18 cellular contexts compared by ENCODE assay signal in genomic region chr1:87386217-87386790, GRCh38. TPM values are rescaled to one million over a fixed set of nuclear protein-coding genes. Genes with fewer than 3 reads are reported as not detected.
DNase-seq lines count a peak whose midpoint lies in the region; ATAC-seq and TF ChIP-seq lines count a peak whose summit lies in the region.
"Had no signal": no experiment of that assay in that cellular context is flagged by ENCODE, and none has a peak within 500 bp of the region (broad histone marks: within the 10 kb centered on the region; RNA-seq: fewer than 3 reads in every experiment).

No MANE protein-coding gene starts in this region.

- H3K9me2 ChIP-seq in PC-3 (replicated peaks; ENCODE audit: low read length), result no peaks in the 10 kb centered on the region

- ATAC-seq in PC-3 (peak; percentile 28), mucosa of descending colon (peak; percentile 88), gastroesophageal sphincter (no peak)
- ATAC-seq: GM12878, K562 had no signal

- no peak overlapping the region for H3K4me2 ChIP-seq in PC-3 (ENCODE audit: low read length)

- TF ChIP-seq POLR2A in gastroesophageal sphincter (IDR thresholded peaks at IDR 0.05), result no peak

- POLR2A ChIA-PET in PC-3 (lab: Charles Lee; ENCODE audit: unreplicated experiment), result no interaction called here

- no peaks in the 10 kb centered on the region for H3K4me1 ChIP-seq in PC-3 (ENCODE audit: insufficient read depth, low read length)
- H3K4me1 ChIP-seq in mucosa of descending colon (ENCODE audit: low read depth), result peaks cover 5% of the 10 kb centered on the region
- no peaks in the 10 kb centered on the region for H3K4me1 ChIP-seq in gastroesophageal sphincter
- H3K4me1 ChIP-seq: BE2C, Caco-2 had no signal

- peak overlapping the region; percentile 8; the same call in 1 of the 2 replicates for H3K27ac ChIP-seq in PC-3 (ENCODE audit: low read length)
- H3K27ac ChIP-seq in caudate nucleus (ENCODE audit: low read depth, low read length), result no peak overlapping the region
- no peak overlapping the region for H3K27ac ChIP-seq in gastroesophageal sphincter

- WGBS in gastroesophageal sphincter (ENCODE audit: low coverage in 1 of 2), 2 donors, result 89 to 92% methylated on average over 5 of the region's 5 CpGs

- no peak overlapping the region for H2AFZ ChIP-seq in PC-3 (ENCODE audit: low read length)

- H3F3A ChIP-seq in PC-3 (ENCODE audit: low read length, unreplicated experiment), result no peaks in the 10 kb centered on the region

- no peak overlapping the region for H3K9ac ChIP-seq in PC-3 (ENCODE audit: low read length)

- intact Hi-C loops in PC-3 (cut with micrococcal nuclease), result no loop called here
- intact Hi-C loops in mucosa of descending colon (cut with DNase I, micrococcal nuclease), result no loop called here

- no peaks in the 10 kb centered on the region for H3K79me2 ChIP-seq in PC-3 (ENCODE audit: low read length)

- peak; percentile 23 for DNase-seq in GM12865 (ENCODE audit: low read depth)
- DNase-seq in PC-3, result no peak
- no peak for DNase-seq in mucosa of descending colon
- no peak for DNase-seq in caudate nucleus (lab: John Stamatoyannopoulos, UW)
- no peak for DNase-seq in T-helper 2 cell treated with Interferon-gamma antibody and Interleukin-4, amounts not matched to agents 5 μg/mL and 100 μg/mL, for 36 hours (ENCODE audit: low spot score)
- DNase-seq: ACHN; BE2C; C1 segment of cervical spinal cord; Caco-2; CD4-positive, alpha-beta T cell; DMS153; DMS79; GF-D8; H9; IMR-90 had no signal

- peaks cover 27% of the 10 kb centered on the region for H3K27me3 Mint-ChIP-seq in T-helper 2 cell treated with Interferon-gamma antibody and Interleukin-4, amounts not matched to agents 5 μg/mL and 100 μg/mL, for 36 hours (ENCODE audit: low read depth)

- no peak overlapping the region for H3K27ac Mint-ChIP-seq in T-helper 2 cell treated with Interferon-gamma antibody and Interleukin-4, amounts not matched to agents 5 μg/mL and 100 μg/mL, for 36 hours
- H3K27ac Mint-ChIP-seq: CD4-positive, alpha-beta T cell; H9 had no signal

- CTCF ChIA-PET in PC-3 (lab: Charles Lee), result no interaction called here

- H3K27me3 ChIP-seq in PC-3 (ENCODE audit: low read length) (no peaks in the 10 kb centered on the region), gastroesophageal sphincter (no peaks in the 10 kb centered on the region)
- H3K27me3 ChIP-seq: BE2C had no signal

- H3K36me3 ChIP-seq in PC-3 (ENCODE audit: low read depth, low read length) (no peaks in the 10 kb centered on the region), mucosa of descending colon (ENCODE audit: low read depth) (no peaks in the 10 kb centered on the region), gastroesophageal sphincter (no peaks in the 10 kb centered on the region)
- H3K36me3 ChIP-seq: BE2C had no signal

- TF ChIP-seq CTCF in GM12865 (IDR thresholded peaks at IDR 0.05; ENCODE audit: insufficient read depth, low read depth, low read length, missing control alignments) (no peak), PC-3 (conservative IDR thresholded peaks at IDR 0.05; ENCODE audit: low read depth, low read length) (no peak), mucosa of descending colon (IDR thresholded peaks at IDR 0.05) (no peak), gastroesophageal sphincter (IDR thresholded peaks at IDR 0.05) (no peak)

- H3K4me3 Mint-ChIP-seq in T-helper 2 cell treated with Interferon-gamma antibody and Interleukin-4, amounts not matched to agents 5 μg/mL and 100 μg/mL, for 36 hours, result no peak overlapping the region
- H3K4me3 Mint-ChIP-seq: CD4-positive, alpha-beta T cell; H9 had no signal

- no peaks in the 10 kb centered on the region for H3K4me1 Mint-ChIP-seq in T-helper 2 cell treated with Interferon-gamma antibody and Interleukin-4, amounts not matched to agents 5 μg/mL and 100 μg/mL, for 36 hours (ENCODE audit: low read depth)

- H3K36me3 Mint-ChIP-seq in T-helper 2 cell treated with Interferon-gamma antibody and Interleukin-4, amounts not matched to agents 5 μg/mL and 100 μg/mL, for 36 hours (ENCODE audit: low read depth), result no peaks in the 10 kb centered on the region

- no peaks in the 10 kb centered on the region for H3K9me3 ChIP-seq in PC-3 (ENCODE audit: low read length)
- no peaks in the 10 kb centered on the region for H3K9me3 ChIP-seq in mucosa of descending colon
- H3K9me3 ChIP-seq in gastroesophageal sphincter, result no peaks in the 10 kb centered on the region
- H3K9me3 ChIP-seq: BE2C, Caco-2 had no signal

- H3K4me3 ChIP-seq in GM12865 (ENCODE audit: low read depth, low read length) (no peak overlapping the region), PC-3 (ENCODE audit: low read length) (no peak overlapping the region), mucosa of descending colon (no peak overlapping the region), gastroesophageal sphincter (no peak overlapping the region)
- H3K4me3 ChIP-seq: GM12878, K562 had no signal

- no peaks in the 10 kb centered on the region for H3K9me3 Mint-ChIP-seq in T-helper 2 cell treated with Interferon-gamma antibody and Interleukin-4, amounts not matched to agents 5 μg/mL and 100 μg/mL, for 36 hours
- H3K9me3 Mint-ChIP-seq: CD4-positive, alpha-beta T cell had no signal

- no peak for TF ChIP-seq EP300 in gastroesophageal sphincter (IDR thresholded peaks at IDR 0.05)

- no TSS peak for BruUV-seq in PC-3 (replicated peaks; lab: Mats Ljungman, UMichigan)

- no peaks in the 10 kb centered on the region for H4K20me1 ChIP-seq in PC-3 (ENCODE audit: low read length)

RNA-seq across cellular contexts. Expression of gene LMO4, which starts 57.6 kb away (rescaled TPM):
- 35.7 and 41.5 TPM in 2 replicates for total RNA-seq in PC-3 (2014; rRNA removed)
- total RNA-seq in mucosa of descending colon, result 10 to 100 TPM; 19.0 to 51.2 (median 31.6) TPM
- 100 to 1,000 TPM in 1 of 4 donors, 10 to 100 TPM in 3; 44.7 to 166 (median 66.3) TPM for total RNA-seq in gastroesophageal sphincter
